ENCODE assay signal across 3 cellular contexts in genomic region chr4:37530451-37530850, GRCh38.
"Had no signal": no experiment of that assay in that cellular context is flagged by ENCODE, and none has a peak within 500 bp of the region (broad histone marks: within the 10 kb centered on the region; RNA-seq: fewer than 3 reads in every experiment).

No MANE protein-coding gene starts in this region.

- H3K4me3 ChIP-seq: GM12878 had no signal

- DNase-seq: GDM1, GF-D8 had no signal
